25 cellular contexts compared by ENCODE assay signal in the genomic region with DNA sequence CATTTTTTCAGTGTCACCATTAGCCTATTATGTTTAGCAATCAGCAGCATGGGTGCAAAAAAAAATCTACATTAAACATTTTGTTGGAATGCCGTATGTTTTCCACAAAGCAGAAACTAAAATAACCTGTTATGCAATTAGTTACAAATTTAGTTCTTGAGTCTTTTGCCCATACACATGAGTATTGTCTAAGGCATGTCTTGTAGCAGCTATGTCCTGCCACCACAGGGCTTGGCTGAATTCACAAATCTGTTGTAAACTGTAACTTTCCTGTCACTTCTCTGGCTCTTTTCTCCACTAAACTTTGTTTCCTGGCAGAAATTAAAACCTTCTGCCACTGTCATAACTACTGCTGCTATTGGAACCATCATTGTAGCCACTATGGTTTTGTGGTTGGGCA.
"Had no signal": no experiment of that assay in that cellular context is flagged by ENCODE, and none has a peak within 500 bp of the region (broad histone marks: within the 10 kb centered on the region; RNA-seq: fewer than 3 reads in every experiment).

No MANE protein-coding gene starts in this region.

- H3K27me3 ChIP-seq: gastroesophageal sphincter, neutrophil, right atrium auricular region, sigmoid colon, stomach, thyroid gland had no signal

- H3K27ac ChIP-seq: gastroesophageal sphincter, left ventricle myocardium inferior, lower lobe of right lung, neutrophil, right atrium auricular region, sigmoid colon, stomach, thyroid gland had no signal

- H3K36me3 Mint-ChIP-seq: memory B cell; naive thymus-derived CD8-positive, alpha-beta T cell; type B pancreatic cell had no signal

- H3K27me3 Mint-ChIP-seq: memory B cell; naive thymus-derived CD8-positive, alpha-beta T cell; type B pancreatic cell had no signal

- ATAC-seq: esophagus mucosa; gastroesophageal sphincter; left cardiac atrium; lower lobe of right lung; naive thymus-derived CD8-positive, alpha-beta T cell had no signal

- H3K4me1 Mint-ChIP-seq: endodermal cell; memory B cell; naive thymus-derived CD8-positive, alpha-beta T cell had no signal

- H3K4me3 ChIP-seq: coronary artery, gastroesophageal sphincter, left ventricle myocardium inferior, lower lobe of right lung, right atrium auricular region, sigmoid colon, stomach, thyroid gland had no signal

- H3K36me3 ChIP-seq: gastroesophageal sphincter, left ventricle myocardium inferior, lower lobe of right lung, neutrophil, right atrium auricular region, sigmoid colon, stomach, thyroid gland had no signal

- H3K27ac Mint-ChIP-seq: endodermal cell; immature natural killer cell; memory B cell; naive thymus-derived CD8-positive, alpha-beta T cell; type B pancreatic cell had no signal

- H3K4me3 Mint-ChIP-seq: endodermal cell; immature natural killer cell; memory B cell; naive thymus-derived CD8-positive, alpha-beta T cell; type B pancreatic cell had no signal

- H3K4me1 ChIP-seq: gastroesophageal sphincter, left ventricle myocardium inferior, lower lobe of right lung, right atrium auricular region, sigmoid colon, stomach, thyroid gland had no signal

- H3K9me3 Mint-ChIP-seq: endodermal cell, immature natural killer cell, type B pancreatic cell had no signal

- H3K9me3 ChIP-seq: gastroesophageal sphincter, left ventricle myocardium inferior, lower lobe of right lung, neutrophil, sigmoid colon, stomach, thyroid gland had no signal

- DNase-seq: caudate nucleus; effector CD4-positive, alpha-beta T cell; endodermal cell; glutamatergic neuron; immature natural killer cell; kidney; left cardiac atrium; left ventricle myocardium inferior; lower lobe of right lung; midbrain; naive thymus-derived CD8-positive, alpha-beta T cell; sigmoid colon; small intestine; stimulated activated CD4-positive, alpha-beta T cell treated with anti-CD3 and anti-CD28 coated beads, Interleukin-12 subunit alpha, Interleukin-12 subunit beta, amount 100 ng/mL, for 4 hours; stimulated activated naive CD4-positive, alpha-beta T cell; stomach; substantia nigra; thyroid gland had no signal
